Comparison of ENCODE assay signal across 8 cellular contexts in the genomic region with DNA sequence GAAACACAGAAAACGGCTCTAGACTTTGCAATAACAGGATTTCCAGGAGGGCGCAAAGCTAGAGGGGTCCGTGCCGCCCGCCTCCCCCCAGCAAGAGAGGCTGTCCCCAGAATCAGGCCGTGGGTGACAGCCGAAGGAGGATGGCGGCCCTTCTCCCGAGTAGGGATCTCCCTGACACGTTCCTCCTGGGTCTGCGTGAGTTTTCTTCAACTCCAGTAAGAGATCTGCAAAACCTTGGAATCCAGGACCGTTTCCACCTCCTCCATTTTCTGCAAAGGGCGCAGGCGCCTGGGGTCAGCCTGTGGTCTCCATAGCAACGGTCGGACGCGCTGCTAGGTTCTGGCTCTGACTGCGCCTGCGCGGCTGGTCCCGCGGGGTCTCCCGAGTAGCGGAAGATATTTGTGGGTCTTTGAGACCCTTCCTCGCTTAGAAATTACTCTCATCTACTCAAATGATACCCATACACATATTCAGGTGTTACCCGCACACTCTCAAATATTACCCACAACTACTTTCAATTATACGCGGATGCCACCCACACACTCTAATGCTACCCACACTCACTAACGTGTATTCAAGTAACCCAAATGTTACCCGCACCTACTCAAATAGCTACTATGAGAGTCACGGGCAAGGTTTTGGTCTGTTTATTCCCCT.
DNase-seq lines count a peak whose midpoint lies in the region; ATAC-seq and TF ChIP-seq lines count a peak whose summit lies in the region.

No MANE protein-coding gene starts in this region.

- DNase-seq in activated naive CD4-positive, alpha-beta T cell treated with Interleukin-2 at 50 U/mL for 16 hours: peak; percentile 34
- no peak for DNase-seq in activated naive CD4-positive, alpha-beta T cell (lab: John Stamatoyannopoulos, UW)
- DNase-seq in NCI-H82 treated with DMSO at 0.1 percent for 48 hours (lab: John Stamatoyannopoulos, UW; ENCODE audit: unreplicated experiment) (peak; percentile 82), brain microvascular endothelial cell (peak; percentile 56), iPS-NIHi7 (ENCODE audit: extremely low spot score) (peak; percentile 95), skeletal muscle cell (ENCODE audit: low read depth) (no peak)

- peak overlapping the region; percentile 67 for H3K4me3 ChIP-seq in brain microvascular endothelial cell (ENCODE audit: low read depth, low read length)
- peak overlapping the region; percentile 62 for H3K4me3 ChIP-seq in skeletal muscle cell (ENCODE audit: low read depth, low read length)

- ATAC-seq in GM18867 (IDR thresholded peaks at IDR 0.05; ENCODE audit: unreplicated experiment) (no peak), GM21367 (IDR thresholded peaks at IDR 0.05; ENCODE audit: unreplicated experiment) (no peak)

- TF ChIP-seq CTCF in brain microvascular endothelial cell (IDR thresholded peaks at IDR 0.05; ENCODE audit: low read depth, low read length, missing control alignments): no peak

- in situ Hi-C loops in brain microvascular endothelial cell (cut with HindIII; ENCODE audit: low pct_ligation_motif_present, low sequenced_read_pairs): no loop called here

- H3K27me3 ChIP-seq in brain microvascular endothelial cell (replicated peaks): peaks cover 2% of the 10 kb centered on the region

- no peaks in the 10 kb centered on the region for H3K36me3 ChIP-seq in brain microvascular endothelial cell (replicated peaks)

- no peak overlapping the region for H3K27ac ChIP-seq in brain microvascular endothelial cell

Comparison
In these comparisons a context has a peak if more than half of its experiments do, and no peak if none do; other contexts are left out.
1. DNase-seq: peak in activated naive CD4-positive, alpha-beta T cell treated with Interleukin-2 at 50 U/mL for 16 hours (single experiment), NCI-H82 treated with DMSO at 0.1 percent for 48 hours (single experiment), brain microvascular endothelial cell (single experiment) and iPS-NIHi7 (single experiment); none in activated naive CD4-positive, alpha-beta T cell (0 of 4) and skeletal muscle cell (single experiment).